ENCODE assay signal across 20 cellular contexts in the genomic region with DNA sequence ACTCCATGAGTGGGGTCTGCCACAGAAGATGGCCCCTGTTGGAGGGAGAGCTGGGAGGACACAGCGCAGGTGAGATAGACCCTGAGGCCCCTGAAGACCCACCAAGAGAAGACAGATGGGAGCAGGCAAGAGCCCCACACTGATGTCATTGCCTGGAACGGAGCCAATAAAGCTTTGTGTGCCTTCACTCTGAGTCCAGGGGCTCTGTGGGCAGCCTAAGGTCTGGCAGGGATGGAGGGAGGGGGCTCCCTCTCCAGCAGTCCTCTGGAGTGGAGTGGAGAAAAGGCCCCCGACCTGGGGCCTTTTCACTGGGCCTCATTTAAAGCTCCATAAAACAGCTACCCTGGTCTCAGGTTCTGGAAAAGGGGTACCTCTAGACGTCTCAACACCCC. TPM values are rescaled to one million over a fixed set of nuclear protein-coding genes. Genes with fewer than 3 reads are reported as not detected.
A peak's percentile ranks its signal among the peaks of the same experiment; 100 is the strongest.
DNase-seq lines count a peak whose midpoint lies in the region; ATAC-seq lines count a peak whose summit lies in the region.
"Had no signal": no experiment of that assay in that cellular context is flagged by ENCODE, and none has a peak within 500 bp of the region (broad histone marks: within the 10 kb centered on the region; RNA-seq: fewer than 3 reads in every experiment).

No MANE protein-coding gene starts in this region.

- peaks cover 31% of the 10 kb centered on the region for H3K4me1 ChIP-seq in SJCRH30

- DNase-seq in NCI-H82 (lab: John Stamatoyannopoulos, UW) = peak; percentile 64
- DNase-seq in NCI-H82 treated with DMSO at 0.1 percent for 48 hours (lab: John Stamatoyannopoulos, UW; ENCODE audit: unreplicated experiment) = no peak
- DNase-seq in stimulated activated naive CD8-positive, alpha-beta T cell treated with anti-CD3 and anti-CD28 coated beads, Interleukin-15, amount 100 ng/mL, for 72 hours = no peak
- no peak for DNase-seq in stimulated activated naive CD8-positive, alpha-beta T cell treated with anti-CD3 and anti-CD28 coated beads, Interleukin-15, Interleukin-2, amounts not matched to agents 100 U/mL and 50 U/mL, for 24 hours
- DNase-seq in SJCRH30 = peak; percentile 38 to 70
- DNase-seq in stimulated activated effector memory CD8-positive, alpha-beta T cell treated with anti-CD3 and anti-CD28 coated beads, Interleukin-12 subunit alpha, Interleukin-12 subunit beta, amount 100 ng/mL, for 72 hours (ENCODE audit: low spot score in 2 of 2) = no peak
- DNase-seq in SIG-M5 treated with dmso at 0.1 percent for 504 hours (lab: John Stamatoyannopoulos, UW; ENCODE audit: unreplicated experiment) = no peak
- no peak for DNase-seq in stimulated activated CD4-positive, alpha-beta T cell treated with anti-CD3 and anti-CD28 coated beads, Interleukin-1b, Interleukin-23, amount 100 ng/mL, for 48 hours
- DNase-seq: COR-L47, MV-4-11, NCI-H1417 treated with DMSO at 0.1 percent for 48 hours, NCI-H1930, NCI-H2227 treated with DMSO at 0.1 percent for 48 hours, NCI-H524 treated with DMSO at 0.1 percent for 48 hours, PC-3, T-helper 17 cell had no signal

- H3K4me3 ChIP-seq in SJCRH30 = no peak overlapping the region
- H3K4me3 ChIP-seq: A549 had no signal

- ATAC-seq in stimulated activated naive CD8-positive, alpha-beta T cell treated with anti-CD3 and anti-CD28 coated beads, Interleukin-15, amount 100 ng/mL, for 72 hours = peak; percentile 21
- ATAC-seq in stimulated activated naive CD8-positive, alpha-beta T cell treated with anti-CD3 and anti-CD28 coated beads, Interleukin-15, Interleukin-2, amounts not matched to agents 100 U/mL and 50 U/mL, for 24 hours = no peak
- ATAC-seq in stimulated activated effector memory CD8-positive, alpha-beta T cell treated with anti-CD3 and anti-CD28 coated beads, Interleukin-12 subunit alpha, Interleukin-12 subunit beta, amount 100 ng/mL, for 72 hours = no peak
- ATAC-seq: A549, PC-3 had no signal

- no peak overlapping the region for H3K27ac ChIP-seq in SJCRH30
- H3K27ac ChIP-seq: C4-2B had no signal

- no peaks in the 10 kb centered on the region for H3K9me3 Mint-ChIP-seq in stimulated activated naive CD8-positive, alpha-beta T cell treated with anti-CD3 and anti-CD28 coated beads, Interleukin-15, amount 100 ng/mL, for 72 hours
- no peaks in the 10 kb centered on the region for H3K9me3 Mint-ChIP-seq in stimulated activated effector memory CD8-positive, alpha-beta T cell treated with anti-CD3 and anti-CD28 coated beads, Interleukin-12 subunit alpha, Interleukin-12 subunit beta, amount 100 ng/mL, for 72 hours
- H3K9me3 Mint-ChIP-seq: IgD-negative memory B cell had no signal

- no peaks in the 10 kb centered on the region for H3K36me3 ChIP-seq in SJCRH30

- H3K9me3 ChIP-seq in SJCRH30 (replicated peaks) = no peaks in the 10 kb centered on the region
- H3K9me3 ChIP-seq: A549 had no signal

- H3K27me3 Mint-ChIP-seq in stimulated activated naive CD8-positive, alpha-beta T cell treated with anti-CD3 and anti-CD28 coated beads, Interleukin-15, amount 100 ng/mL, for 72 hours = no peaks in the 10 kb centered on the region
- H3K27me3 Mint-ChIP-seq: T-helper 17 cell had no signal

- peaks cover 9% of the 10 kb centered on the region for H3K4me1 Mint-ChIP-seq in stimulated activated naive CD8-positive, alpha-beta T cell treated with anti-CD3 and anti-CD28 coated beads, Interleukin-15, amount 100 ng/mL, for 72 hours
- H3K4me1 Mint-ChIP-seq in stimulated activated effector memory CD8-positive, alpha-beta T cell treated with anti-CD3 and anti-CD28 coated beads, Interleukin-12 subunit alpha, Interleukin-12 subunit beta, amount 100 ng/mL, for 72 hours = peaks cover 7% of the 10 kb centered on the region
- H3K4me1 Mint-ChIP-seq: IgD-negative memory B cell, T-helper 17 cell had no signal

- H3K27me3 ChIP-seq in SJCRH30 = no peaks in the 10 kb centered on the region

- H3K4me3 Mint-ChIP-seq in stimulated activated naive CD8-positive, alpha-beta T cell treated with anti-CD3 and anti-CD28 coated beads, Interleukin-15, amount 100 ng/mL, for 72 hours = no peak overlapping the region
- H3K4me3 Mint-ChIP-seq in stimulated activated effector memory CD8-positive, alpha-beta T cell treated with anti-CD3 and anti-CD28 coated beads, Interleukin-12 subunit alpha, Interleukin-12 subunit beta, amount 100 ng/mL, for 72 hours = peak overlapping the region; percentile 30
- H3K4me3 Mint-ChIP-seq: IgD-negative memory B cell, T-helper 17 cell had no signal

- H3K36me3 Mint-ChIP-seq in stimulated activated effector memory CD8-positive, alpha-beta T cell treated with anti-CD3 and anti-CD28 coated beads, Interleukin-12 subunit alpha, Interleukin-12 subunit beta, amount 100 ng/mL, for 72 hours = peaks cover 5% of the 10 kb centered on the region
- H3K36me3 Mint-ChIP-seq: IgD-negative memory B cell had no signal

- peak overlapping the region in 1 of 2 donors; percentile 50 for H3K27ac Mint-ChIP-seq in stimulated activated naive CD8-positive, alpha-beta T cell treated with anti-CD3 and anti-CD28 coated beads, Interleukin-15, amount 100 ng/mL, for 72 hours
- peak overlapping the region; percentile 68 for H3K27ac Mint-ChIP-seq in stimulated activated effector memory CD8-positive, alpha-beta T cell treated with anti-CD3 and anti-CD28 coated beads, Interleukin-12 subunit alpha, Interleukin-12 subunit beta, amount 100 ng/mL, for 72 hours
- H3K27ac Mint-ChIP-seq: IgD-negative memory B cell had no signal

RNA-seq across cellular contexts. Expression of a gene that starts 1.2 kb away (rescaled TPM):
- 0.75 and 0.84 TPM in 2 replicates for total RNA-seq in SJCRH30 (2014; rRNA removed; shearing (Covaris generic))
- total RNA-seq: HT1080, PC-3, T-helper 17 cell had no signal

RNA-seq across cellular contexts. Expression of a gene that starts 6.6 kb away (rescaled TPM):
- total RNA-seq in SJCRH30 (2014; rRNA removed; shearing (Covaris generic)) = 1.7 and 3.5 TPM in 2 replicates
- total RNA-seq: T-helper 17 cell had no signal

RNA-seq across cellular contexts. Expression of a gene that starts 18.2 kb away (rescaled TPM):
- 0.26 and 0.51 TPM in 2 replicates for total RNA-seq in SJCRH30 (2014; rRNA removed; shearing (Covaris generic))
- total RNA-seq: HT1080, T-helper 17 cell had no signal

RNA-seq across cellular contexts. Expression of a gene that starts 42.6 kb away (rescaled TPM):
- 1.9 and 2.9 TPM in 2 replicates for total RNA-seq in SJCRH30 (2014; rRNA removed; shearing (Covaris generic))

RNA-seq across cellular contexts. Expression of a gene that starts 49.7 kb away (rescaled TPM):
- 19.4 and 20.1 TPM in 2 replicates for total RNA-seq in SJCRH30 (2014; rRNA removed; shearing (Covaris generic))

Comparison
In these comparisons a context has a peak if more than half of its experiments do, and no peak if none do; other contexts are left out.
1. DNase-seq: peak in NCI-H82 (single experiment) and SJCRH30 (2 of 2); none in NCI-H82 treated with DMSO at 0.1 percent for 48 hours (single experiment), stimulated activated naive CD8-positive, alpha-beta T cell treated with anti-CD3 and anti-CD28 coated beads, Interleukin-15, amount 100 ng/mL, for 72 hours (0 of 2), stimulated activated naive CD8-positive, alpha-beta T cell treated with anti-CD3 and anti-CD28 coated beads, Interleukin-15, Interleukin-2, amounts not matched to agents 100 U/mL and 50 U/mL, for 24 hours (single experiment), stimulated activated effector memory CD8-positive, alpha-beta T cell treated with anti-CD3 and anti-CD28 coated beads, Interleukin-12 subunit alpha, Interleukin-12 subunit beta, amount 100 ng/mL, for 72 hours (0 of 2), SIG-M5 treated with dmso at 0.1 percent for 504 hours (single experiment) and stimulated activated CD4-positive, alpha-beta T cell treated with anti-CD3 and anti-CD28 coated beads, Interleukin-1b, Interleukin-23, amount 100 ng/mL, for 48 hours (single experiment).